In genomic region chr3:51343918-51344687, GRCh38 we compare ENCODE assay signal across 14 cellular contexts. TPM values are rescaled to one million over a fixed set of nuclear protein-coding genes. Genes with fewer than 3 reads are reported as not detected.
DNase-seq lines count a peak whose midpoint lies in the region; ATAC-seq, FAIRE-seq and TF ChIP-seq lines count a peak whose summit lies in the region.
"Had no signal": no experiment of that assay in that cellular context is flagged by ENCODE, and none has a peak within 500 bp of the region (broad histone marks: within the 10 kb centered on the region; RNA-seq: fewer than 3 reads in every experiment).

No MANE protein-coding gene starts in this region.

- ATAC-seq in HG02610 (IDR thresholded peaks at IDR 0.05; ENCODE audit: unreplicated experiment): no peak
- ATAC-seq: body of pancreas had no signal

- H3K4me1 ChIP-seq in ACC112 (ENCODE audit: control insufficient read depth, insufficient read depth, low read length, unreplicated experiment): peaks cover 47% of the 10 kb centered on the region
- H3K4me1 ChIP-seq: body of pancreas had no signal

- peak overlapping the region; percentile 43 for H3K27ac ChIP-seq in ACC112 (ENCODE audit: low read depth, low read length)
- H3K27ac ChIP-seq: body of pancreas, C4-2B, ovary had no signal

- no peak for FAIRE-seq in bronchial epithelial cell (lab: Jason Lieb, UNC)

- H3K36me3 ChIP-seq in ACC112 (ENCODE audit: insufficient read depth, low read length) (no peaks in the 10 kb centered on the region), bronchial epithelial cell (ENCODE audit: control insufficient read depth, insufficient read depth, low read length) (no peaks in the 10 kb centered on the region)
- H3K36me3 ChIP-seq: ovary had no signal

- DNase-seq in HS-27A (ENCODE audit: low read depth) (peak; percentile 47), bronchial epithelial cell (ENCODE audit: low read depth) (peak; percentile 77), kidney tubule cell (ENCODE audit: low spot score) (peak; percentile 49), DMS 273 treated with DMSO at 0.1 percent for 48 hours (lab: John Stamatoyannopoulos, UW) (no peak), NCI-H1694 treated with DMSO at 0.1 percent for 48 hours (lab: John Stamatoyannopoulos, UW) (no peak), iPS-NIHi7 (ENCODE audit: extremely low spot score) (no peak)
- DNase-seq: body of pancreas; NCI-H2029 treated with DMSO at 0.1 percent for 48 hours; OCI-M1; ovary; stimulated activated CD4-positive, alpha-beta T cell treated with anti-CD3 and anti-CD28 coated beads, Interleukin-4, amount 100 ng/mL, for 24 hours had no signal

- no peak overlapping the region for H3K4me3 ChIP-seq in ACC112 (ENCODE audit: low read depth, low read length)
- H3K4me3 ChIP-seq in bronchial epithelial cell (ENCODE audit: low read depth, low read length): no peak overlapping the region
- H3K4me3 ChIP-seq: body of pancreas, ovary had no signal

- no peaks in the 10 kb centered on the region for H3K27me3 ChIP-seq in ACC112 (ENCODE audit: insufficient read depth, low read length)
- no peaks in the 10 kb centered on the region for H3K27me3 ChIP-seq in bronchial epithelial cell (ENCODE audit: control insufficient read depth, insufficient read depth, low read length)
- H3K27me3 ChIP-seq: body of pancreas, ovary had no signal

- H2AFZ ChIP-seq in ACC112 (ENCODE audit: low read length, unreplicated experiment): no peak overlapping the region

- H3K79me2 ChIP-seq in ACC112 (ENCODE audit: control insufficient read depth, insufficient read depth, low read length, unreplicated experiment): no peaks in the 10 kb centered on the region

- no peak for TF ChIP-seq CTCF in bronchial epithelial cell (IDR thresholded peaks at IDR 0.05; ENCODE audit: insufficient read depth, low read length, severe bottlenecking)

RNA-seq across cellular contexts. Expression of gene MANF, which starts 41.0 kb away (rescaled TPM):
- 248 and 315 TPM in 2 replicates for total RNA-seq in bronchial epithelial cell

RNA-seq across cellular contexts. Expression of gene RBM15B, which starts 47.0 kb away (rescaled TPM):
- 30.5 and 36.1 TPM in 2 replicates for total RNA-seq in bronchial epithelial cell

Comparison
In these comparisons a context has a peak if more than half of its experiments do, and no peak if none do; other contexts are left out.
1. DNase-seq: peak in HS-27A (single experiment), bronchial epithelial cell (single experiment) and kidney tubule cell (single experiment); none in DMS 273 treated with DMSO at 0.1 percent for 48 hours (single experiment), NCI-H1694 treated with DMSO at 0.1 percent for 48 hours (single experiment) and iPS-NIHi7 (single experiment).